1 cellular context compared by ENCODE assay signal in the genomic region with DNA sequence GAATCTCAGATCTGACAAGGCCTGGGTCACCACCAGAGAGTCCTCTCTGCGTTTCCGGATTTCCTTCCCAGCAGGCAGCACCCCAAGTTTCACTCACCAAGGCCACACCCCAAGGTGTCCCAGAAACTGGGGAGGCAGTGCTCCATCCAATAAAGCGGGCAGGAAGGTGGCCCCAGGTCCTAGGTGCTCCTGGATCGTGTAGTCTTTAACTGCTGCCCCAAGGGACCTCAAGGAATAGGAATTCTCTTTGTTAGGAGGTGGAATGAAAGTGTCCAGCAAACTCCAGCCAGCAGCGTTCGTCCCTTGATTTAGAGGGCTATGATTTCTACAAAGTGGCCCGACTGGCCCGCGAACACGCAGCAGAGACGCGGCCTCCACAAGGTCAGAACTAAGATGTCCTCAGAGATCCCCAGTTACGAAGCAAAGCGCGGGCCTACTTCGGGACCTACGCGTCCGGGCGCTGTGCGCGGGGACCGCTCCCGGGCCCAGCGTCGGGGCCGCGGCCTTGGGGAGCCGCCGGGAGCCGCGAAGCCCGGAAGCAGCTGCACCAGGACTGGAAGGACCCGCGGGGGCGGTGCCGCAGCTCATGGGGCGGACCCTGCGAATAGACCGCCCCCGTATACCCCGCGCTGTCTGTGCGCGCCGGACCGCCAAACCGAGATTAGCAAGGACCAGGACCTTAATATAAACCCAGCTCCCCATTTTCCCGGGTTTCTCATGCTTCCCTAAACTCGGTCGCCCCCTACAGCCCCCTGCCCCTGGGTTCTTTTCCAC.
TF ChIP-seq lines count a peak whose summit lies in the region.

A gene with protein sequence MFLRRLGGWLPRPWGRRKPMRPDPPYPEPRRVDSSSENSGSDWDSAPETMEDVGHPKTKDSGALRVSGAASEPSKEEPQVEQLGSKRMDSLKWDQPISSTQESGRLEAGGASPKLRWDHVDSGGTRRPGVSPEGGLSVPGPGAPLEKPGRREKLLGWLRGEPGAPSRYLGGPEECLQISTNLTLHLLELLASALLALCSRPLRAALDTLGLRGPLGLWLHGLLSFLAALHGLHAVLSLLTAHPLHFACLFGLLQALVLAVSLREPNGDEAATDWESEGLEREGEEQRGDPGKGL (minus strand): TSS at position 555 of the 774 bp plus-strand sequence. CDS start 831 bp downstream, outside the sequence.

TF ChIP-seq in K562, 482 proteins besides CTCF, POLR2A, EP300 and RAD21 (continued from another document and continues in another):
- TF ChIP-seq, protein P1, sequence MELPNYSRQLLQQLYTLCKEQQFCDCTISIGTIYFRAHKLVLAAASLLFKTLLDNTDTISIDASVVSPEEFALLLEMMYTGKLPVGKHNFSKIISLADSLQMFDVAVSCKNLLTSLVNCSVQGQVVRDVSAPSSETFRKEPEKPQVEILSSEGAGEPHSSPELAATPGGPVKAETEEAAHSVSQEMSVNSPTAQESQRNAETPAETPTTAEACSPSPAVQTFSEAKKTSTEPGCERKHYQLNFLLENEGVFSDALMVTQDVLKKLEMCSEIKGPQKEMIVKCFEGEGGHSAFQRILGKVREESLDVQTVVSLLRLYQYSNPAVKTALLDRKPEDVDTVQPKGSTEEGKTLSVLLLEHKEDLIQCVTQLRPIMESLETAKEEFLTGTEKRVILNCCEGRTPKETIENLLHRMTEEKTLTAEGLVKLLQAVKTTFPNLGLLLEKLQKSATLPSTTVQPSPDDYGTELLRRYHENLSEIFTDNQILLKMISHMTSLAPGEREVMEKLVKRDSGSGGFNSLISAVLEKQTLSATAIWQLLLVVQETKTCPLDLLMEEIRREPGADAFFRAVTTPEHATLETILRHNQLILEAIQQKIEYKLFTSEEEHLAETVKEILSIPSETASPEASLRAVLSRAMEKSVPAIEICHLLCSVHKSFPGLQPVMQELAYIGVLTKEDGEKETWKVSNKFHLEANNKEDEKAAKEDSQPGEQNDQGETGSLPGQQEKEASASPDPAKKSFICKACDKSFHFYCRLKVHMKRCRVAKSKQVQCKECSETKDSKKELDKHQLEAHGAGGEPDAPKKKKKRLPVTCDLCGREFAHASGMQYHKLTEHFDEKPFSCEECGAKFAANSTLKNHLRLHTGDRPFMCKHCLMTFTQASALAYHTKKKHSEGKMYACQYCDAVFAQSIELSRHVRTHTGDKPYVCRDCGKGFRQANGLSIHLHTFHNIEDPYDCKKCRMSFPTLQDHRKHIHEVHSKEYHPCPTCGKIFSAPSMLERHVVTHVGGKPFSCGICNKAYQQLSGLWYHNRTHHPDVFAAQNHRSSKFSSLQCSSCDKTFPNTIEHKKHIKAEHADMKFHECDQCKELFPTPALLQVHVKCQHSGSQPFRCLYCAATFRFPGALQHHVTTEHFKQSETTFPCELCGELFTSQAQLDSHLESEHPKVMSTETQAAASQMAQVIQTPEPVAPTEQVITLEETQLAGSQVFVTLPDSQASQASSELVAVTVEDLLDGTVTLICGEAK (IDR thresholded peaks at IDR 0.05) = peak; percentile 65
- TF ChIP-seq, protein P1 (CRISPR knock-in tag; IDR thresholded peaks at IDR 0.05) = no peak
- TF ChIP-seq ZNF347 (CRISPR knock-in tag; IDR thresholded peaks at IDR 0.05; ENCODE audit: low read depth) (peak; percentile 60; the same call in 1 of the 2 replicates), ZNF707 (CRISPR knock-in tag; conservative IDR thresholded peaks at IDR 0.05) (peak; percentile 23; the same call in 1 of the 2 replicates), ZNF778 (CRISPR knock-in tag; IDR thresholded peaks at IDR 0.05) (peak; percentile 94; the same call in 1 of the 2 replicates), JUN (IDR thresholded peaks at IDR 0.05; ENCODE audit: borderline replicate concordance, low read depth, low read length) (peak; percentile 59; the same call in 1 of the 2 replicates), JUN (CRISPR knock-in tag; IDR thresholded peaks at IDR 0.05; ENCODE audit: borderline replicate concordance) (no peak), HOXB6 (CRISPR knock-in tag; IDR thresholded peaks at IDR 0.05; ENCODE audit: borderline replicate concordance) (0 out of 2 replicates have a peak, but pooled peaks have one; percentile 30), ATF1 (CRISPR knock-in tag; IDR thresholded peaks at IDR 0.05) (no peak), ATF1 (tag; IDR thresholded peaks at IDR 0.05) (peak; percentile 52), TSC22D4 (tag; IDR thresholded peaks at IDR 0.05) (no peak), OTX1 (CRISPR knock-in tag; IDR thresholded peaks at IDR 0.05) (0 out of 2 replicates have a peak, but pooled peaks have one; percentile 19), ZNF311 (CRISPR knock-in tag; IDR thresholded peaks at IDR 0.05) (no peak), ZNF239 (CRISPR knock-in tag; IDR thresholded peaks at IDR 0.05) (no peak), CBX1 (IDR thresholded peaks at IDR 0.05; ENCODE audit: low read depth) (no peak), HDAC3 (IDR thresholded peaks at IDR 0.05; ENCODE audit: borderline replicate concordance, partially characterized antibody) (no peak), ZBTB7A (IDR thresholded peaks at IDR 0.05; ENCODE audit: borderline replicate concordance, control insufficient read depth, low read depth, low read length) (peak; percentile 98), ESRRA (IDR thresholded peaks at IDR 0.05; ENCODE audit: borderline replicate concordance, low read depth) (peak; percentile 82), ATF7 (IDR thresholded peaks at IDR 0.05) (peak; percentile 85), CHD2 (IDR thresholded peaks at IDR 0.05; ENCODE audit: low read depth, low read length) (peak; percentile 34), ERF (CRISPR knock-in tag; IDR thresholded peaks at IDR 0.05) (peak; percentile 98), MXI1 (IDR thresholded peaks at IDR 0.05; ENCODE audit: low read depth, low read length) (peak; percentile 55), ZNF263 (CRISPR knock-in tag; IDR thresholded peaks at IDR 0.05; ENCODE audit: borderline replicate concordance) (peak; percentile 82), JUND (IDR thresholded peaks at IDR 0.05; ENCODE audit: borderline replicate concordance, low read depth, low read length) (peak; percentile 75), JUND (tag; IDR thresholded peaks at IDR 0.05; ENCODE audit: borderline replicate concordance, low read depth, low read length) (peak; percentile 62; the same call in 1 of the 3 replicates), ZNF408 (CRISPR knock-in tag; IDR thresholded peaks at IDR 0.05; ENCODE audit: low read depth) (0 out of 2 replicates have a peak, but pooled peaks have one; percentile 49), MYNN (IDR thresholded peaks at IDR 0.05) (peak; percentile 77), MYNN (CRISPR knock-in tag; IDR thresholded peaks at IDR 0.05) (no peak), ZNF830 (CRISPR knock-in tag; IDR thresholded peaks at IDR 0.05) (peak; percentile 98), FOXP1 (CRISPR knock-in tag; IDR thresholded peaks at IDR 0.05) (peak; percentile 88; the same call in 1 of the 2 replicates), CXXC5 (CRISPR knock-in tag; IDR thresholded peaks at IDR 0.05) (peak; percentile 95)
- TF ChIP-seq, protein P2, sequence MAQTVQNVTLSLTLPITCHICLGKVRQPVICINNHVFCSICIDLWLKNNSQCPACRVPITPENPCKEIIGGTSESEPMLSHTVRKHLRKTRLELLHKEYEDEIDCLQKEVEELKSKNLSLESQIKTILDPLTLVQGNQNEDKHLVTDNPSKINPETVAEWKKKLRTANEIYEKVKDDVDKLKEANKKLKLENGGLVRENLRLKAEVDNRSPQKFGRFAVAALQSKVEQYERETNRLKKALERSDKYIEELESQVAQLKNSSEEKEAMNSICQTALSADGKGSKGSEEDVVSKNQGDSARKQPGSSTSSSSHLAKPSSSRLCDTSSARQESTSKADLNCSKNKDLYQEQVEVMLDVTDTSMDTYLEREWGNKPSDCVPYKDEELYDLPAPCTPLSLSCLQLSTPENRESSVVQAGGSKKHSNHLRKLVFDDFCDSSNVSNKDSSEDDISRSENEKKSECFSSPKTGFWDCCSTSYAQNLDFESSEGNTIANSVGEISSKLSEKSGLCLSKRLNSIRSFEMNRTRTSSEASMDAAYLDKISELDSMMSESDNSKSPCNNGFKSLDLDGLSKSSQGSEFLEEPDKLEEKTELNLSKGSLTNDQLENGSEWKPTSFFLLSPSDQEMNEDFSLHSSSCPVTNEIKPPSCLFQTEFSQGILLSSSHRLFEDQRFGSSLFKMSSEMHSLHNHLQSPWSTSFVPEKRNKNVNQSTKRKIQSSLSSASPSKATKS (CRISPR knock-in tag; IDR thresholded peaks at IDR 0.05) = peak; percentile 75; the same call in 1 of the 2 replicates
- TF ChIP-seq, protein P3, sequence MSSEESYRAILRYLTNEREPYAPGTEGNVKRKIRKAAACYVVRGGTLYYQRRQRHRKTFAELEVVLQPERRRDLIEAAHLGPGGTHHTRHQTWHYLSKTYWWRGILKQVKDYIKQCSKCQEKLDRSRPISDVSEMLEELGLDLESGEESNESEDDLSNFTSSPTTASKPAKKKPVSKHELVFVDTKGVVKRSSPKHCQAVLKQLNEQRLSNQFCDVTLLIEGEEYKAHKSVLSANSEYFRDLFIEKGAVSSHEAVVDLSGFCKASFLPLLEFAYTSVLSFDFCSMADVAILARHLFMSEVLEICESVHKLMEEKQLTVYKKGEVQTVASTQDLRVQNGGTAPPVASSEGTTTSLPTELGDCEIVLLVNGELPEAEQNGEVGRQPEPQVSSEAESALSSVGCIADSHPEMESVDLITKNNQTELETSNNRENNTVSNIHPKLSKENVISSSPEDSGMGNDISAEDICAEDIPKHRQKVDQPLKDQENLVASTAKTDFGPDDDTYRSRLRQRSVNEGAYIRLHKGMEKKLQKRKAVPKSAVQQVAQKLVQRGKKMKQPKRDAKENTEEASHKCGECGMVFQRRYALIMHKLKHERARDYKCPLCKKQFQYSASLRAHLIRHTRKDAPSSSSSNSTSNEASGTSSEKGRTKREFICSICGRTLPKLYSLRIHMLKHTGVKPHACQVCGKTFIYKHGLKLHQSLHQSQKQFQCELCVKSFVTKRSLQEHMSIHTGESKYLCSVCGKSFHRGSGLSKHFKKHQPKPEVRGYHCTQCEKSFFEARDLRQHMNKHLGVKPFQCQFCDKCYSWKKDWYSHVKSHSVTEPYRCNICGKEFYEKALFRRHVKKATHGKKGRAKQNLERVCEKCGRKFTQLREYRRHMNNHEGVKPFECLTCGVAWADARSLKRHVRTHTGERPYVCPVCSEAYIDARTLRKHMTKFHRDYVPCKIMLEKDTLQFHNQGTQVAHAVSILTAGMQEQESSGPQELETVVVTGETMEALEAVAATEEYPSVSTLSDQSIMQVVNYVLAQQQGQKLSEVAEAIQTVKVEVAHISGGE (CRISPR knock-in tag; IDR thresholded peaks at IDR 0.05) = peak in 1 of 3 experiments; percentile 22; a peak in 1 of 6 replicates
- TF ChIP-seq, protein P4, sequence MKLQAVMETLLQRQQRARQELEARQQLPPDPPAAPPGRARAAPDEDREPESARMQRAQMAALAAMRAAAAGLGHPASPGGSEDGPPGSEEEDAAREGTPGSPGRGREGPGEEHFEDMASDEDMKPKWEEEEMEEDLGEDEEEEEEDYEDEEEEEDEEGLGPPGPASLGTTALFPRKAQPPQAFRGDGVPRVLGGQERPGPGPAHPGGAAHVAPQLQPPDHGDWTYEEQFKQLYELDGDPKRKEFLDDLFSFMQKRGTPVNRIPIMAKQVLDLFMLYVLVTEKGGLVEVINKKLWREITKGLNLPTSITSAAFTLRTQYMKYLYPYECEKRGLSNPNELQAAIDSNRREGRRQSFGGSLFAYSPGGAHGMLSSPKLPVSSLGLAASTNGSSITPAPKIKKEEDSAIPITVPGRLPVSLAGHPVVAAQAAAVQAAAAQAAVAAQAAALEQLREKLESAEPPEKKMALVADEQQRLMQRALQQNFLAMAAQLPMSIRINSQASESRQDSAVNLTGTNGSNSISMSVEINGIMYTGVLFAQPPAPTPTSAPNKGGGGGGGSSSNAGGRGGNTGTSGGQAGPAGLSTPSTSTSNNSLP (IDR thresholded peaks at IDR 0.05; ENCODE audit: borderline replicate concordance, low read depth, low read length) = peak; percentile 41; the same call in 1 of the 2 replicates
- TF ChIP-seq, protein P5, sequence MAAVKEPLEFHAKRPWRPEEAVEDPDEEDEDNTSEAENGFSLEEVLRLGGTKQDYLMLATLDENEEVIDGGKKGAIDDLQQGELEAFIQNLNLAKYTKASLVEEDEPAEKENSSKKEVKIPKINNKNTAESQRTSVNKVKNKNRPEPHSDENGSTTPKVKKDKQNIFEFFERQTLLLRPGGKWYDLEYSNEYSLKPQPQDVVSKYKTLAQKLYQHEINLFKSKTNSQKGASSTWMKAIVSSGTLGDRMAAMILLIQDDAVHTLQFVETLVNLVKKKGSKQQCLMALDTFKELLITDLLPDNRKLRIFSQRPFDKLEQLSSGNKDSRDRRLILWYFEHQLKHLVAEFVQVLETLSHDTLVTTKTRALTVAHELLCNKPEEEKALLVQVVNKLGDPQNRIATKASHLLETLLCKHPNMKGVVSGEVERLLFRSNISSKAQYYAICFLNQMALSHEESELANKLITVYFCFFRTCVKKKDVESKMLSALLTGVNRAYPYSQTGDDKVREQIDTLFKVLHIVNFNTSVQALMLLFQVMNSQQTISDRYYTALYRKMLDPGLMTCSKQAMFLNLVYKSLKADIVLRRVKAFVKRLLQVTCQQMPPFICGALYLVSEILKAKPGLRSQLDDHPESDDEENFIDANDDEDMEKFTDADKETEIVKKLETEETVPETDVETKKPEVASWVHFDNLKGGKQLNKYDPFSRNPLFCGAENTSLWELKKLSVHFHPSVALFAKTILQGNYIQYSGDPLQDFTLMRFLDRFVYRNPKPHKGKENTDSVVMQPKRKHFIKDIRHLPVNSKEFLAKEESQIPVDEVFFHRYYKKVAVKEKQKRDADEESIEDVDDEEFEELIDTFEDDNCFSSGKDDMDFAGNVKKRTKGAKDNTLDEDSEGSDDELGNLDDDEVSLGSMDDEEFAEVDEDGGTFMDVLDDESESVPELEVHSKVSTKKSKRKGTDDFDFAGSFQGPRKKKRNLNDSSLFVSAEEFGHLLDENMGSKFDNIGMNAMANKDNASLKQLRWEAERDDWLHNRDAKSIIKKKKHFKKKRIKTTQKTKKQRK (IDR thresholded peaks at IDR 0.05; ENCODE audit: borderline replicate concordance, low read depth, low read length) = no peak
